ENCODE assay signal across 10 cellular contexts in the genomic region with DNA sequence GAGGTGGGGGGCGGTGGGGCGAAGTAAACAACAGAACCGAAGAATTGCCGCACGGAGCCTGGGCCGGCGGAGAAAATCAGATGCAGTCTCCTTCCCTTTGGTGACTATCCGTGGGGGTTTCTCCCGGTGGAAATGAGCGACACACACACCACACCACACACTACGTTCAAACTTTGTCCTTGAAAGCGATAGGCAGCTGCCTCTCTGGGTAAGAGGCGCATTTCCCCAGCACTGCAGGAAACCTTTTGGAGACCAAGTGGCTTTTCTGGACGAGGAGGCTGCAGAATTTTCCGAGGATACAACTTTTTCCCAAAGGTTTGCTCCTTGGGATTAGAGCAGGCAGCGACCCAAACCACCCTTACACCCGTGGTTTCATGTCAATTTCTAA. TPM values are rescaled to one million over a fixed set of nuclear protein-coding genes. Genes with fewer than 3 reads are reported as not detected.
A peak's percentile ranks its signal among the peaks of the same experiment; 100 is the strongest.
DNase-seq lines count a peak whose midpoint lies in the region; ATAC-seq, FAIRE-seq and TF ChIP-seq lines count a peak whose summit lies in the region.
"Had no signal": no experiment of that assay in that cellular context is flagged by ENCODE, and none has a peak within 500 bp of the region (broad histone marks: within the 10 kb centered on the region; RNA-seq: fewer than 3 reads in every experiment).

No MANE protein-coding gene starts in this region.

- H3K36me3 ChIP-seq in GM23338 (ENCODE audit: insufficient read depth): no peaks in the 10 kb centered on the region
- H3K36me3 ChIP-seq in naive thymus-derived CD4-positive, alpha-beta T cell (ENCODE audit: control insufficient read depth in 2 of 3, insufficient read depth in 3 of 3, low read length in 3 of 3): no peaks in the 10 kb centered on the region

- no peak for TF ChIP-seq POLR2A in A549 (IDR thresholded peaks at IDR 0.05; ENCODE audit: low read length)

- intact Hi-C loops in naive thymus-derived CD4-positive, alpha-beta T cell (cut with micrococcal nuclease): loop anchor here in 1 of 2 donors (5.0 kb wide), 1 partner anchor 36 kb away; the partner anchor contains the start of gene FLT1
- intact Hi-C loops in sciatic nerve (cut with DNase I): no loop called here

- H3K79me2 ChIP-seq in GM23338 (replicated peaks; ENCODE audit: insufficient read depth): no peaks in the 10 kb centered on the region

- peak overlapping the region; percentile 42 for H3K4me3 ChIP-seq in A549
- peak overlapping the region; percentile 78 for H3K4me3 ChIP-seq in GM23338
- H3K4me3 ChIP-seq in choroid plexus epithelial cell (ENCODE audit: low read depth, low read length): peak overlapping the region; percentile 54
- H3K4me3 ChIP-seq in naive thymus-derived CD4-positive, alpha-beta T cell (ENCODE audit: low read length): no peak overlapping the region

- peaks cover 19% of the 10 kb centered on the region for H3K9me3 Mint-ChIP-seq in GM23338
- peaks cover 0 to 9% (median 0%) of the 10 kb centered on the region in 11 donors for H3K9me3 Mint-ChIP-seq in naive thymus-derived CD4-positive, alpha-beta T cell

- no peak for FAIRE-seq in A549 (lab: Jason Lieb, UNC)

- no peak overlapping the region for H3K27ac Mint-ChIP-seq in GM23338
- no peak overlapping the region for H3K27ac Mint-ChIP-seq in naive thymus-derived CD4-positive, alpha-beta T cell

- 0 out of 3 replicates have a peak, but pooled peaks cover 5% of the 10 kb centered on the region for H3K4me1 ChIP-seq in A549
- H3K4me1 ChIP-seq in GM23338 (ENCODE audit: insufficient read depth): peaks cover 34% of the 10 kb centered on the region
- peaks cover 0 to 9% of the 10 kb centered on the region in 2 donors for H3K4me1 ChIP-seq in naive thymus-derived CD4-positive, alpha-beta T cell (ENCODE audit: control insufficient read depth in 2 of 2, insufficient read depth in 2 of 2, low read length in 2 of 2)

- H3K36me3 Mint-ChIP-seq in GM23338 (ENCODE audit: low read depth): no peaks in the 10 kb centered on the region
- H3K36me3 Mint-ChIP-seq in naive thymus-derived CD4-positive, alpha-beta T cell: peaks cover 0 to 10% (median 0%) of the 10 kb centered on the region in 5 donors

- no peak for TF ChIP-seq EP300 in A549 (IDR thresholded peaks at IDR 0.05)

- CTCF ChIA-PET in A549 (lab: Yijun Ruan, JAX): interaction anchor here (1.1 kb wide), 1 partner anchor 103 kb away, joined by 3 read pairs; no protein-coding TSS in a partner anchor
- CTCF ChIA-PET in naive thymus-derived CD4-positive, alpha-beta T cell (lab: Charles Lee): interaction anchor here (0.7 kb wide), 1 partner anchor 28 kb away, joined by 3 read pairs; no protein-coding TSS in a partner anchor

- ATAC-seq in A549: peak in 1 of 2 experiments; percentile 16; a peak in 1 of 6 replicates
- no peak for ATAC-seq in GM23338
- ATAC-seq in naive thymus-derived CD4-positive, alpha-beta T cell: no peak
- ATAC-seq in sciatic nerve: no peak
- ATAC-seq: Panc1 had no signal

- no peak for DNase-seq in A549 (ENCODE audit: low read depth in 1 of 2, low spot score in 1 of 2)
- peak; percentile 34 for DNase-seq in GM23338 (ENCODE audit: low spot score)
- DNase-seq in choroid plexus epithelial cell (ENCODE audit: low read depth): peak; percentile 7
- DNase-seq in naive thymus-derived CD4-positive, alpha-beta T cell: no peak
- no peak for DNase-seq in NCI-H1105 (lab: John Stamatoyannopoulos, UW)
- no peak for DNase-seq in mucosa of gallbladder (ENCODE audit: low spot score)
- no peak for DNase-seq in sciatic nerve (ENCODE audit: low spot score)
- no peak for DNase-seq in cerebellar nuclear complex (lab: John Stamatoyannopoulos, UW)
- DNase-seq: GDM1 had no signal

- peaks cover 26% of the 10 kb centered on the region for H3F3A ChIP-seq in GM23338 (replicated peaks; ENCODE audit: low read depth)

- no peaks in the 10 kb centered on the region for H3K9me2 ChIP-seq in GM23338 (ENCODE audit: insufficient read depth)

- no peak for TF ChIP-seq CTCF in A549 (IDR thresholded peaks at IDR 0.05)
- no peak for TF ChIP-seq CTCF in GM23338 (conservative IDR thresholded peaks at IDR 0.05; ENCODE audit: low read depth in 2 of 2)
- no peak for TF ChIP-seq CTCF in choroid plexus epithelial cell (conservative IDR thresholded peaks at IDR 0.05; ENCODE audit: low read depth, low read length)

- H3K9me3 ChIP-seq in A549: no peaks in the 10 kb centered on the region
- no peaks in the 10 kb centered on the region for H3K9me3 ChIP-seq in naive thymus-derived CD4-positive, alpha-beta T cell (ENCODE audit: control insufficient read depth in 2 of 3, low read length in 3 of 3)

- peak overlapping the region; percentile 83 for H2AFZ ChIP-seq in GM23338

- H3K27me3 ChIP-seq in GM23338 (ENCODE audit: insufficient read depth): peaks cover 40% of the 10 kb centered on the region
- H3K27me3 ChIP-seq in naive thymus-derived CD4-positive, alpha-beta T cell (ENCODE audit: control insufficient read depth in 2 of 2, insufficient read depth in 2 of 2, low read length in 2 of 2): peaks cover 0 to 24% of the 10 kb centered on the region in 2 donors

- peaks cover 14% of the 10 kb centered on the region for H3K4me1 Mint-ChIP-seq in GM23338
- peaks cover 0 to 5% (median 0%) of the 10 kb centered on the region in 7 donors for H3K4me1 Mint-ChIP-seq in naive thymus-derived CD4-positive, alpha-beta T cell

- TF ChIP-seq RAD21 in A549 (conservative IDR thresholded peaks at IDR 0.05 in 1 of 2, IDR thresholded peaks at IDR 0.05 in 1 of 2): no peak

- POLR2A ChIA-PET in A549 (lab: Yijun Ruan, JAX): no interaction called here
- POLR2A ChIA-PET in naive thymus-derived CD4-positive, alpha-beta T cell (lab: Charles Lee): no interaction called here

- H3K4me2 ChIP-seq in A549 (peak overlapping the region; percentile 82), GM23338 (peak overlapping the region; percentile 96)

- H3K4me3 Mint-ChIP-seq in GM23338: peak overlapping the region; percentile 73
- peak overlapping the region; percentile 44 to 78 (median 67) for H3K4me3 Mint-ChIP-seq in naive thymus-derived CD4-positive, alpha-beta T cell

- H3K27me3 Mint-ChIP-seq in GM23338 (ENCODE audit: insufficient read depth, low read depth, poor library complexity): peaks cover 16% of the 10 kb centered on the region
- peaks cover 30 to 46% (median 41%) of the 10 kb centered on the region in 5 donors for H3K27me3 Mint-ChIP-seq in naive thymus-derived CD4-positive, alpha-beta T cell

- H4K20me1 ChIP-seq in GM23338 (replicated peaks; ENCODE audit: insufficient read depth): no peaks in the 10 kb centered on the region

- H3K27ac ChIP-seq in A549 (no peak overlapping the region), GM23338 (ENCODE audit: low read depth) (no peak overlapping the region)
- no peak overlapping the region for H3K27ac ChIP-seq in naive thymus-derived CD4-positive, alpha-beta T cell (ENCODE audit: low read depth, low read length)

- WGBS in A549 (ENCODE audit: missing lambda C conversion rate): 10% methylated on average over 15 of the region's 17 CpGs

TF ChIP-seq in A549, 52 proteins besides CTCF, POLR2A, EP300 and RAD21 (continues in another document):
- TF ChIP-seq PHF8 (IDR thresholded peaks at IDR 0.05; ENCODE audit: borderline replicate concordance, low read depth) (no peak), ZNF302 (CRISPR knock-in tag; IDR thresholded peaks at IDR 0.05) (no peak), E2F6 (IDR thresholded peaks at IDR 0.05; ENCODE audit: borderline replicate concordance, low read depth) (no peak), JUN (IDR thresholded peaks at IDR 0.05) (no peak), KDM5A (IDR thresholded peaks at IDR 0.05) (no peak)

RNA-seq across cellular contexts. Expression of gene FLT1, which starts 38.1 kb away (rescaled TPM):
- polyA plus RNA-seq in A549 (2011; rRNA removed) (not detected in 2 replicates), A549 (2017; fragmentation: RNase III; extraction: RNeasy Plus Mini Kit Qiagen cat#74134 plus additional on column Dnase treatment) (not detected in 3 replicates), GM23338 (2016; fragmentation: Nextera tagmentation; extraction: Ambion mirVana) (22.3 and 26.8 TPM in 2 replicates)
- not detected in 2 replicates for polyA plus RNA-seq in A549 (2012; cell fraction: cytosol; rRNA removed)
- polyA plus RNA-seq in A549 (2012; cell fraction: nucleus; rRNA removed): not detected in 2 replicates
- 0.05 TPM in 1 of 2 replicates, not detected in the other for polyA minus RNA-seq in A549 (2011; rRNA and poly(A)+ RNA removed)
- 112 and 116 TPM in 2 replicates for total RNA-seq in GM23338 (2014; rRNA removed; shearing (Covaris generic))
- 1 to 10 TPM; 1.7 to 2.7 (median 2.3) TPM for total RNA-seq in naive thymus-derived CD4-positive, alpha-beta T cell
- polyA plus RNA-seq in naive thymus-derived CD4-positive, alpha-beta T cell: 1 to 10 TPM; 1.7 to 2.2 TPM
- total RNA-seq in mucosa of gallbladder (23.6 TPM), sciatic nerve (84.8 TPM)

Comparison
In these comparisons a context has a peak if more than half of its experiments do, and no peak if none do; other contexts are left out.
1. DNase-seq: peak in GM23338 (single experiment) and choroid plexus epithelial cell (single experiment); none in A549 (0 of 2), naive thymus-derived CD4-positive, alpha-beta T cell (0 of 9), NCI-H1105 (single experiment), mucosa of gallbladder (single experiment), sciatic nerve (single experiment) and cerebellar nuclear complex (0 of 2).